32 cellular contexts compared by ENCODE assay signal in the genomic region with DNA sequence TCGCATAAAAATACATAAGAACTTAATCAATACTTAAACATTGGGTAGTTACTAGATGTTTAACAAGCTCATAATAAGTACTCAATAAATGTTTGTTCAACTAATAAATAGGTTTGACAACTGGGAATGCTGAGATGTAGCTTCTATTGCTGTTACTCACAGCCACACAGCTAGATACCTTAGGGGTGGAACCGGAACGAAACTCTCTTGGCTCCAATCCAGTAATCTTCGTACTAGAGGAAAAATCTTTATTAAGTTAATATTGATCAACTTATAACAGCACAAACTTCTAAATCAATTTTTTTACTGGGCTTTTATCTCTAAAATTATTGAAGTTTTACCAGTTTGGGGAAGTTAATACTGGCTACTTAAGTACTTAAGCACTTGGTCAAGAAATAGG.
"Had no signal": no experiment of that assay in that cellular context is flagged by ENCODE, and none has a peak within 500 bp of the region (broad histone marks: within the 10 kb centered on the region; RNA-seq: fewer than 3 reads in every experiment).

No MANE protein-coding gene starts in this region.

- H3K27me3 ChIP-seq: brain microvascular endothelial cell, colonic mucosa had no signal

- H3K27ac ChIP-seq: brain microvascular endothelial cell, cardiac muscle cell, colonic mucosa, foreskin keratinocyte, gastrocnemius medialis, heart left ventricle, WERI-Rb-1 had no signal

- DNase-seq: activated B cell treated with CpG ODN at 0.5 μM for 24 hours; activated CD4-positive, alpha-beta T cell treated with anti-CD3 and anti-CD28 coated beads for 48 hours; activated CD4-positive, alpha-beta T cell treated with anti-CD3 and anti-CD28 coated beads, Interleukin-2, amount 50 U/mL, for 1 hour; activated CD4-positive, alpha-beta T cell treated with anti-CD3 and anti-CD28 coated beads, Interleukin-2, amount 50 U/mL, for 48 hours; activated CD8-positive, alpha-beta memory T cell treated with anti-CD3 and anti-CD28 coated beads for 24 hours; activated CD8-positive, alpha-beta T cell treated with anti-CD3 and anti-CD28 coated beads for 36 hours; activated effector memory CD4-positive, alpha-beta T cell treated with Interleukin-2 at 50 U/mL for 16 hours; activated gamma-delta T cell treated with Interleukin-2 at 50 U/mL for 16 hours; activated naive CD4-positive, alpha-beta T cell treated with anti-CD3 and anti-CD28 coated beads, Interleukin-2, amount 50 U/mL, for 16 hours; activated naive CD4-positive, alpha-beta T cell treated with Interleukin-2 at 50 U/mL for 16 hours; activated T-cell treated with anti-CD3 and anti-CD28 coated beads, Interleukin-2, amount 50 U/mL, for 4 hours; amniotic stem cell; anterior cingulate cortex; brain microvascular endothelial cell; central memory CD4-positive, alpha-beta T cell; cerebellar nuclear complex; colonic mucosa; effector CD8-positive, alpha-beta T cell; foreskin keratinocyte; gastrocnemius medialis; glutamatergic neuron; heart left ventricle; T-cell; T-helper 9 cell; WERI-Rb-1 had no signal

- H3K36me3 ChIP-seq: brain microvascular endothelial cell, cardiac muscle cell, colonic mucosa, gastrocnemius medialis, heart left ventricle, WERI-Rb-1 had no signal

- H3K4me1 ChIP-seq: colonic mucosa, foreskin keratinocyte, gastrocnemius medialis, heart left ventricle had no signal

- H3K4me3 ChIP-seq: cardiac muscle cell, colonic mucosa, gastrocnemius medialis, heart left ventricle had no signal

- ATAC-seq: activated CD4-positive, CD25-positive, alpha-beta regulatory T cell treated with anti-CD3 and anti-CD28 coated beads, Interleukin-2, amount 50 U/mL, for 24 hours; activated CD8-positive, alpha-beta T cell treated with anti-CD3 and anti-CD28 coated beads for 36 hours; activated T-cell treated with anti-CD3 and anti-CD28 coated beads, Interleukin-2, amount 50 U/mL, for 4 hours; activated T-helper 17 cell treated with anti-CD3 and anti-CD28 coated beads, Interleukin-2, amount 50 U/mL, for 72 hours; esophagus mucosa; gastrocnemius medialis; heart left ventricle; T-cell had no signal

- H3K9me3 ChIP-seq: colonic mucosa, gastrocnemius medialis, heart left ventricle had no signal

- FAIRE-seq: astrocyte, endometrium, endothelial cell of umbilical vein had no signal
